Comparison of ENCODE assay signal across 1 cellular context in genomic region chr20:50794181-50794845, GRCh38.
TF ChIP-seq lines count a peak whose summit lies in the region.

No MANE protein-coding gene starts in this region.

TF ChIP-seq in HCT116, 20 proteins besides CTCF, POLR2A, EP300 and RAD21:
- TF ChIP-seq SRF (IDR thresholded peaks at IDR 0.05; ENCODE audit: low read depth): no peak
